ENCODE assay signal across 12 cellular contexts in the genomic region with DNA sequence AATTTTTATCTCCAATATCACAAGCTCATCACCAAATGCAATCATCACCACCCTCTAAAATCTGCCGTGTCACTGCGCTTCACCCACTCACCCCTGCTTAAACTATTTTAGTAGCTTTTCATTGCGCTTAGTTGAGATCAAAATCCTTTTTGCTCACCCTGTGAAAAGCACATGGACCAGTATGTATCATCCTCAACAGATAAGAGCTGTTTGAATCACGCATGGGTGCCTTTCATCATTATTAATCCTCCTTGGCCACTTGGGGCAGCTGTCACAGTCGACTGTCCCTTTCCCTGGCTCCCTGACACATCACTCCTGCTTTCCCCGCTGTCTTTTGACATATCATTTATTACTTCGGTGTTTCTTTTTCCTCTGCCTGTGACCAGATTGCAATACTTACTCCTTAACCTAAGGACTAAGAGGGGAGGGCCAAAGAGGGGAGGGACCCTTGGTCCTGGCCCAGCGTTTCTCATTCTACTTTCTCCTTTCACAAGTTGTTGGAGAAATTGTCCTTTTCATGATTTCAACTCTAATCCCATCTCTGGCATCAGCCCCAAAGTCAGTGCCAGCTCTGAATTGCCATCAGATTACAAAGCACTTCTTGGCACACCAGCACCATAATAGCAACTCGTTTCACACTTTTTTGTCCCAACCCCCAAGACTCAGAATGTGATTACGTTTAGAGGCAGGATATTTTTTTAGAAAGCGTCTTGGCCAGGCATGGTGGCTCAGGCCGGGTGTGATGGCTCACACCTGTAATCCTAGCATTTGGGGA. TPM values are rescaled to one million over a fixed set of nuclear protein-coding genes. Genes with fewer than 3 reads are reported as not detected.
A peak's percentile ranks its signal among the peaks of the same experiment; 100 is the strongest.
DNase-seq lines count a peak whose midpoint lies in the region; ATAC-seq and TF ChIP-seq lines count a peak whose summit lies in the region.
"Had no signal": no experiment of that assay in that cellular context is flagged by ENCODE, and none has a peak within 500 bp of the region (broad histone marks: within the 10 kb centered on the region; RNA-seq: fewer than 3 reads in every experiment).

No MANE protein-coding gene starts in this region.

- intact Hi-C loops in CD14-positive monocyte (cut with micrococcal nuclease): no loop called here
- intact Hi-C loops in tibial artery (cut with DNase I; ENCODE audit: low total_unique reads): no loop called here

- H3K4me1 Mint-ChIP-seq in CD14-positive monocyte (peaks cover 6% of the 10 kb centered on the region), HFFc6 (ENCODE audit: low read depth) (peaks cover 26% of the 10 kb centered on the region)

- TF ChIP-seq RAD21 in liver (IDR thresholded peaks at IDR 0.05): peak; percentile 45 to 62

- H3K27me3 Mint-ChIP-seq in CD14-positive monocyte (ENCODE audit: low read depth in 3 of 3) (peaks cover 5 to 16% (median 13%) of the 10 kb centered on the region in 3 donors), HFFc6 (ENCODE audit: insufficient read depth) (peaks cover 13% of the 10 kb centered on the region)

- no peak overlapping the region for H3K9ac ChIP-seq in liver (ENCODE audit: low read depth in 1 of 2, low read length in 2 of 2)

- H3K9me3 Mint-ChIP-seq in CD14-positive monocyte: no peaks in the 10 kb centered on the region
- H3K9me3 Mint-ChIP-seq in HFFc6: no peaks in the 10 kb centered on the region

- no peaks in the 10 kb centered on the region for H3K4me1 ChIP-seq in liver (ENCODE audit: control insufficient read depth in 4 of 4, insufficient read depth in 4 of 4, low read length in 3 of 4)
- peaks cover 0 to 6% (median 2%) of the 10 kb centered on the region in 4 donors for H3K4me1 ChIP-seq in tibial artery

- H3K36me3 Mint-ChIP-seq in CD14-positive monocyte (no peaks in the 10 kb centered on the region), HFFc6 (ENCODE audit: low read depth) (no peaks in the 10 kb centered on the region)

- H3K9me3 ChIP-seq in liver (ENCODE audit: control insufficient read depth in 4 of 4, low read length in 3 of 4) (no peaks in the 10 kb centered on the region), tibial artery (no peaks in the 10 kb centered on the region)
- H3K9me3 ChIP-seq: stomach had no signal

- no peak overlapping the region for H3K4me3 ChIP-seq in liver (ENCODE audit: low read depth in 1 of 3, low read length in 3 of 3)
- H3K4me3 ChIP-seq in tibial artery: no peak overlapping the region
- H3K4me3 ChIP-seq: lung, stomach had no signal

- H3K36me3 ChIP-seq in liver (ENCODE audit: control insufficient read depth in 4 of 4, insufficient read depth in 3 of 4, low read depth in 1 of 4, low read length in 3 of 4) (no peaks in the 10 kb centered on the region), tibial artery (no peaks in the 10 kb centered on the region)
- H3K36me3 ChIP-seq: stomach had no signal

- H3K27me3 ChIP-seq in liver (ENCODE audit: control insufficient read depth in 4 of 4, insufficient read depth in 4 of 4, low read length in 3 of 4): no peaks in the 10 kb centered on the region
- peaks cover 0 to 41% of the 10 kb centered on the region in 2 donors for H3K27me3 ChIP-seq in tibial artery
- H3K27me3 ChIP-seq: stomach had no signal

- 43% methylated on average over 12 of the region's 12 CpGs for WGBS in liver

- H3K4me3 Mint-ChIP-seq in CD14-positive monocyte: no peak overlapping the region
- H3K4me3 Mint-ChIP-seq in HFFc6: no peak overlapping the region

- no peak overlapping the region for H3K27ac ChIP-seq in liver (ENCODE audit: low read depth in 1 of 2, low read length in 2 of 2)
- H3K27ac ChIP-seq in tibial artery: no peak overlapping the region

- H3K27ac Mint-ChIP-seq in CD14-positive monocyte: peak overlapping the region in 1 of 7 donors; percentile 3
- no peak overlapping the region for H3K27ac Mint-ChIP-seq in HFFc6

- DNase-seq in CD14-positive monocyte (ENCODE audit: low spot score): no peak
- no peak for DNase-seq in HFFc6
- peak; percentile 43 for DNase-seq in amniotic epithelial cell (ENCODE audit: low read depth)
- no peak for DNase-seq in NCI-H2196 treated with DMSO at 0.1 percent for 48 hours (lab: John Stamatoyannopoulos, UW; ENCODE audit: unreplicated experiment)
- no peak for DNase-seq in tibial artery
- no peak for DNase-seq in germinal center (ENCODE audit: low spot score)
- DNase-seq: NCI-H1436, small intestine had no signal

- ATAC-seq in GM18868 (IDR thresholded peaks at IDR 0.05; ENCODE audit: unreplicated experiment): no peak

- peak; percentile 20 for TF ChIP-seq CTCF in CD14-positive monocyte (IDR thresholded peaks at IDR 0.05)
- TF ChIP-seq CTCF in HFFc6 (IDR thresholded peaks at IDR 0.05): peak; percentile 49
- TF ChIP-seq CTCF in liver (IDR thresholded peaks at IDR 0.05; ENCODE audit: low read depth, low read length, missing input control): no peak
- no peak for TF ChIP-seq CTCF in tibial artery (IDR thresholded peaks at IDR 0.05)

TF ChIP-seq in liver, 16 proteins besides CTCF, POLR2A, EP300 and RAD21:
- no peak for TF ChIP-seq YY1 (IDR thresholded peaks at IDR 0.05)
- TF ChIP-seq RXRA (IDR thresholded peaks at IDR 0.05): no peak
- TF ChIP-seq, protein P1, sequence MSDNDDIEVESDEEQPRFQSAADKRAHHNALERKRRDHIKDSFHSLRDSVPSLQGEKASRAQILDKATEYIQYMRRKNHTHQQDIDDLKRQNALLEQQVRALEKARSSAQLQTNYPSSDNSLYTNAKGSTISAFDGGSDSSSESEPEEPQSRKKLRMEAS (IDR thresholded peaks at IDR 0.05): no peak
- TF ChIP-seq GABPA (IDR thresholded peaks at IDR 0.05 in 1 of 2, conservative IDR thresholded peaks at IDR 0.05 in 1 of 2): no peak
- TF ChIP-seq, protein P2, sequence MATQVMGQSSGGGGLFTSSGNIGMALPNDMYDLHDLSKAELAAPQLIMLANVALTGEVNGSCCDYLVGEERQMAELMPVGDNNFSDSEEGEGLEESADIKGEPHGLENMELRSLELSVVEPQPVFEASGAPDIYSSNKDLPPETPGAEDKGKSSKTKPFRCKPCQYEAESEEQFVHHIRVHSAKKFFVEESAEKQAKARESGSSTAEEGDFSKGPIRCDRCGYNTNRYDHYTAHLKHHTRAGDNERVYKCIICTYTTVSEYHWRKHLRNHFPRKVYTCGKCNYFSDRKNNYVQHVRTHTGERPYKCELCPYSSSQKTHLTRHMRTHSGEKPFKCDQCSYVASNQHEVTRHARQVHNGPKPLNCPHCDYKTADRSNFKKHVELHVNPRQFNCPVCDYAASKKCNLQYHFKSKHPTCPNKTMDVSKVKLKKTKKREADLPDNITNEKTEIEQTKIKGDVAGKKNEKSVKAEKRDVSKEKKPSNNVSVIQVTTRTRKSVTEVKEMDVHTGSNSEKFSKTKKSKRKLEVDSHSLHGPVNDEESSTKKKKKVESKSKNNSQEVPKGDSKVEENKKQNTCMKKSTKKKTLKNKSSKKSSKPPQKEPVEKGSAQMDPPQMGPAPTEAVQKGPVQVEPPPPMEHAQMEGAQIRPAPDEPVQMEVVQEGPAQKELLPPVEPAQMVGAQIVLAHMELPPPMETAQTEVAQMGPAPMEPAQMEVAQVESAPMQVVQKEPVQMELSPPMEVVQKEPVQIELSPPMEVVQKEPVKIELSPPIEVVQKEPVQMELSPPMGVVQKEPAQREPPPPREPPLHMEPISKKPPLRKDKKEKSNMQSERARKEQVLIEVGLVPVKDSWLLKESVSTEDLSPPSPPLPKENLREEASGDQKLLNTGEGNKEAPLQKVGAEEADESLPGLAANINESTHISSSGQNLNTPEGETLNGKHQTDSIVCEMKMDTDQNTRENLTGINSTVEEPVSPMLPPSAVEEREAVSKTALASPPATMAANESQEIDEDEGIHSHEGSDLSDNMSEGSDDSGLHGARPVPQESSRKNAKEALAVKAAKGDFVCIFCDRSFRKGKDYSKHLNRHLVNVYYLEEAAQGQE (IDR thresholded peaks at IDR 0.05): no peak
- TF ChIP-seq FOXA1 (IDR thresholded peaks at IDR 0.05): no peak
- no peak for TF ChIP-seq ATF3 (IDR thresholded peaks at IDR 0.05)
- TF ChIP-seq HNF4G (IDR thresholded peaks at IDR 0.05): no peak
- no peak for TF ChIP-seq JUND (IDR thresholded peaks at IDR 0.05)
- TF ChIP-seq SP1 (IDR thresholded peaks at IDR 0.05): no peak
- no peak for TF ChIP-seq HNF4A (conservative IDR thresholded peaks at IDR 0.05)

RNA-seq across cellular contexts. Expression of gene KDM6B, which starts 8.6 kb away (rescaled TPM):
- polyA plus RNA-seq in CD14-positive monocyte: under 1 TPM; 0.37 to 0.44 TPM
- 10 to 100 TPM; 10.4 to 15.2 (median 11.6) TPM for total RNA-seq in HFFc6 (2021; fragmentation: NEBNext Ultra II Directional; extraction: Animal tissue kit (Norgen Biotek cat#: 25700))
- 10 to 100 TPM in 1 of 2 donors, 1 to 10 TPM in 1; 3.5 to 11.5 TPM for total RNA-seq in liver
- polyA plus RNA-seq in liver: 1 to 10 TPM; 2.5 to 3.2 TPM

RNA-seq across cellular contexts. Expression of gene TMEM88, which starts 29.5 kb away (rescaled TPM):
- not detected for polyA plus RNA-seq in CD14-positive monocyte
- total RNA-seq in HFFc6 (2021; fragmentation: NEBNext Ultra II Directional; extraction: Animal tissue kit (Norgen Biotek cat#: 25700)): 1 to 10 TPM in 2 of 6 experiments, under 1 TPM in 4; 0.40 to 1.3 (median 0.60) TPM
- 1 to 10 TPM in 1 of 2 donors, under 1 TPM in 1; 0.65 to 4.0 TPM for total RNA-seq in liver
- 1 to 10 TPM; 3.3 to 4.6 TPM for polyA plus RNA-seq in liver

RNA-seq across cellular contexts. Expression of gene NAA38, which starts 32.0 kb away (rescaled TPM):
- polyA plus RNA-seq in CD14-positive monocyte (100 to 1,000 TPM; 148 to 197 TPM), liver (100 to 1,000 TPM in 1 of 2 donors, 10 to 100 TPM in 1; 41.6 to 118 TPM)
- total RNA-seq in HFFc6 (2021; fragmentation: NEBNext Ultra II Directional; extraction: Animal tissue kit (Norgen Biotek cat#: 25700)): 100 to 1,000 TPM; 104 to 122 (median 107) TPM
- total RNA-seq in liver: 10 to 100 TPM; 24.3 to 72.0 TPM

RNA-seq across cellular contexts. Expression of gene CYB5D1, which starts 32.4 kb away (rescaled TPM):
- polyA plus RNA-seq in CD14-positive monocyte: under 1 TPM; 0.50 to 0.98 TPM
- total RNA-seq in HFFc6 (2021; fragmentation: NEBNext Ultra II Directional; extraction: Animal tissue kit (Norgen Biotek cat#: 25700)): 10 to 100 TPM in 4 of 6 experiments, 1 to 10 TPM in 2; 9.3 to 15.3 (median 10.5) TPM
- total RNA-seq in liver: 10 to 100 TPM in 1 of 2 donors, 1 to 10 TPM in 1; 4.4 to 12.0 TPM
- 1 to 10 TPM; 2.5 to 8.8 TPM for polyA plus RNA-seq in liver

Comparison
In these comparisons a context has a peak if more than half of its experiments do, and no peak if none do; other contexts are left out.
1. CTCF ChIP-seq: peak in CD14-positive monocyte (single experiment) and HFFc6 (single experiment); none in liver (single experiment) and tibial artery (0 of 2).